Comparison of ENCODE assay signal across 8 cellular contexts in genomic region chr17:44501866-44502265, GRCh38. TPM values are rescaled to one million over a fixed set of nuclear protein-coding genes. Genes with fewer than 3 reads are reported as not detected.
A peak's percentile ranks its signal among the peaks of the same experiment; 100 is the strongest.
DNase-seq lines count a peak whose midpoint lies in the region; ATAC-seq lines count a peak whose summit lies in the region.

No MANE protein-coding gene starts in this region.

- H3K27ac ChIP-seq in effector memory CD4-positive, alpha-beta T cell (ENCODE audit: insufficient read depth, low read length, poor library complexity, severe bottlenecking): no peak overlapping the region

- in situ Hi-C loops in G401 (cut with HindIII; ENCODE audit: low sequenced_read_pairs): no loop called here

- no peak overlapping the region for H2AFZ ChIP-seq in neuron (ENCODE audit: low read depth, low read length)

- DNase-seq in G401 (ENCODE audit: low spot score) (peak; percentile 19), NT2/D1 (ENCODE audit: low read depth, low spot score) (no peak), NCI-H526 treated with DMSO at 0.1 percent for 48 hours (lab: John Stamatoyannopoulos, UW) (no peak)
- DNase-seq in effector memory CD4-positive, alpha-beta T cell: no peak
- DNase-seq in activated effector memory CD4-positive, alpha-beta T cell treated with Interleukin-2 at 50 U/mL for 16 hours: no peak

- H3K4me1 ChIP-seq in NT2/D1 (ENCODE audit: insufficient read depth, insufficient read length) (no peaks in the 10 kb centered on the region), neuron (ENCODE audit: insufficient read depth, low read length) (peaks cover 26% of the 10 kb centered on the region)
- H3K4me1 ChIP-seq in effector memory CD4-positive, alpha-beta T cell (ENCODE audit: control insufficient read depth, insufficient read depth, low read length, poor library complexity, severe bottlenecking): peaks cover 22% of the 10 kb centered on the region

- H3K9me3 ChIP-seq in NT2/D1 (ENCODE audit: insufficient read depth, low read length) (no peaks in the 10 kb centered on the region), neuron (ENCODE audit: low read length) (no peaks in the 10 kb centered on the region)
- H3K9me3 ChIP-seq in effector memory CD4-positive, alpha-beta T cell (ENCODE audit: control insufficient read depth, low read length): no peaks in the 10 kb centered on the region

- peak overlapping the region; percentile 100 for H3K4me3 ChIP-seq in NT2/D1 (ENCODE audit: insufficient read length, low read depth)
- peak overlapping the region; percentile 77 for H3K4me3 ChIP-seq in effector memory CD4-positive, alpha-beta T cell (ENCODE audit: insufficient read depth, low read depth, low read length, poor library complexity, severe bottlenecking)
- peak overlapping the region; percentile 91 for H3K4me3 ChIP-seq in neuron (ENCODE audit: low read length)

- no peaks in the 10 kb centered on the region for H3K27me3 ChIP-seq in NT2/D1 (ENCODE audit: insufficient read depth, insufficient read length)
- H3K27me3 ChIP-seq in effector memory CD4-positive, alpha-beta T cell (replicated peaks; ENCODE audit: control insufficient read depth, insufficient read depth, low read length, poor library complexity, severe bottlenecking): no peaks in the 10 kb centered on the region
- H3K27me3 ChIP-seq in neuron (ENCODE audit: insufficient read depth, low read length): no peaks in the 10 kb centered on the region

- peak overlapping the region; percentile 99 for H3K9ac ChIP-seq in NT2/D1 (ENCODE audit: insufficient read length, low read depth)

- H3K36me3 ChIP-seq in NT2/D1 (ENCODE audit: insufficient read depth, insufficient read length, low read length) (peaks cover 12% of the 10 kb centered on the region), neuron (ENCODE audit: insufficient read depth, low read length) (peaks cover 13% of the 10 kb centered on the region)
- no peaks in the 10 kb centered on the region for H3K36me3 ChIP-seq in effector memory CD4-positive, alpha-beta T cell (ENCODE audit: control insufficient read depth, insufficient read depth, low read length)

- ATAC-seq in GM21619 (IDR thresholded peaks at IDR 0.05; ENCODE audit: unreplicated experiment) (no peak), GM21515 (IDR thresholded peaks at IDR 0.05; ENCODE audit: unreplicated experiment) (no peak)

RNA-seq across cellular contexts. Expression of gene GPATCH8, which starts 1.3 kb away (rescaled TPM):
- 16.8 and 19.1 TPM in 2 replicates for total RNA-seq in G401 (2014; rRNA removed; shearing (Covaris generic))

RNA-seq across cellular contexts. Expression of gene FZD2, which starts 55.4 kb away (rescaled TPM):
- 121 and 131 TPM in 2 replicates for total RNA-seq in G401 (2014; rRNA removed; shearing (Covaris generic))
